In genomic region chr1:4362314-4363044, GRCh38 we compare ENCODE assay signal across 1 cellular context.
TF ChIP-seq lines count a peak whose summit lies in the region.

No MANE protein-coding gene starts in this region.

TF ChIP-seq in HepG2, 621 proteins besides CTCF, POLR2A, EP300 and RAD21 (continued from another document):
- TF ChIP-seq MTERF4 (CRISPR knock-in tag; IDR thresholded peaks at IDR 0.05) (no peak), HNF4G (IDR thresholded peaks at IDR 0.05; ENCODE audit: borderline replicate concordance, low read depth, low read length) (0 out of 2 replicates have a peak, but pooled peaks have one; percentile 33), HNF4G (CRISPR knock-in tag; IDR thresholded peaks at IDR 0.05; ENCODE audit: borderline replicate concordance, low read depth) (no peak), HBP1 (CRISPR knock-in tag; IDR thresholded peaks at IDR 0.05; ENCODE audit: low read depth) (no peak), ZNF614 (CRISPR knock-in tag; IDR thresholded peaks at IDR 0.05; ENCODE audit: borderline replicate concordance) (no peak), HMGXB3 (CRISPR knock-in tag; IDR thresholded peaks at IDR 0.05; ENCODE audit: borderline replicate concordance) (no peak), PRDM10 (CRISPR knock-in tag; IDR thresholded peaks at IDR 0.05; ENCODE audit: low read depth) (no peak), FOSL2 (CRISPR knock-in tag; IDR thresholded peaks at IDR 0.05) (no peak)
